Comparison of ENCODE assay signal across 8 cellular contexts in genomic region chr20:51562334-51563140, GRCh38. TPM values are rescaled to one million over a fixed set of nuclear protein-coding genes. Genes with fewer than 3 reads are reported as not detected.
DNase-seq lines count a peak whose midpoint lies in the region; ATAC-seq lines count a peak whose summit lies in the region.

No MANE protein-coding gene starts in this region.

- no peaks in the 10 kb centered on the region for H3K9me3 Mint-ChIP-seq in memory B cell

- peak; percentile 46 for ATAC-seq in memory B cell (ENCODE audit: low read depth)

- peaks cover 15% of the 10 kb centered on the region for H3K4me1 Mint-ChIP-seq in memory B cell

- H3K27ac Mint-ChIP-seq in memory B cell = no peak overlapping the region

- no peaks in the 10 kb centered on the region for H3K36me3 Mint-ChIP-seq in memory B cell

- H3K27me3 ChIP-seq in subcutaneous abdominal adipose tissue (ENCODE audit: control insufficient read depth in 5 of 5, insufficient read depth in 4 of 5, low read length in 5 of 5) = peaks cover 14 to 41% (median 38%) of the 10 kb centered on the region in 5 donors

- peak overlapping the region; percentile 90 for H3K27ac ChIP-seq in subcutaneous abdominal adipose tissue (ENCODE audit: low read depth, low read length)

- in situ Hi-C loops in Caki2 (cut with HindIII; ENCODE audit: low pct_unique_long_range_greater_than_20kb, low sequenced_read_pairs) = no loop called here

- H3K4me3 ChIP-seq in subcutaneous abdominal adipose tissue (ENCODE audit: low read depth in 1 of 5, low read length in 5 of 5) = peak overlapping the region; percentile 85 to 94 (median 90)

- H3K36me3 ChIP-seq in subcutaneous abdominal adipose tissue (ENCODE audit: control insufficient read depth in 5 of 5, insufficient read depth in 5 of 5, low read length in 5 of 5) = no peaks in the 10 kb centered on the region

- H3K9me3 ChIP-seq in subcutaneous abdominal adipose tissue (ENCODE audit: control insufficient read depth in 5 of 5, low read length in 5 of 5) = no peaks in the 10 kb centered on the region

- peak overlapping the region in 4 of 5 donors; percentile 63 to 77 (median 69) for H3K9ac ChIP-seq in subcutaneous abdominal adipose tissue (ENCODE audit: low read length in 5 of 5)

- H3K4me1 ChIP-seq in subcutaneous abdominal adipose tissue (ENCODE audit: control insufficient read depth in 5 of 5, insufficient read depth in 5 of 5, low read length in 5 of 5) = peaks cover 5 to 42% (median 41%) of the 10 kb centered on the region in 5 donors

- peaks cover 29% of the 10 kb centered on the region for H3K27me3 Mint-ChIP-seq in memory B cell

- peak; percentile 82 for DNase-seq in Caki2 (ENCODE audit: low read depth)
- peak; percentile 71 for DNase-seq in HuH-7.5 (ENCODE audit: low spot score)
- peak; percentile 10 for DNase-seq in activated CD4-positive, alpha-beta T cell treated with anti-CD3 and anti-CD28 coated beads, Interleukin-2, amount 50 U/mL, for 1 hour
- DNase-seq in epidermal melanocyte (ENCODE audit: insufficient read length, low spot score) = peak; percentile 72
- peak in 1 of 2 donors; percentile 35 for DNase-seq in memory B cell (ENCODE audit: low spot score in 2 of 2)
- DNase-seq in OCI-M2 (lab: John Stamatoyannopoulos, UW; ENCODE audit: unreplicated experiment) = no peak
- DNase-seq in SHP77 treated with DMSO at 0.1 percent for 48 hours (lab: John Stamatoyannopoulos, UW) = no peak

- H3K4me3 Mint-ChIP-seq in memory B cell = peak overlapping the region; percentile 73

RNA-seq across cellular contexts. Expression of gene NFATC2, which starts 20.0 kb away (rescaled TPM):
- 0.29 and 0.34 TPM in 2 replicates for total RNA-seq in Caki2 (2014; rRNA removed; shearing (Covaris generic); ENCODE audit: low replicate concordance)

Comparison
In these comparisons a context has a peak if more than half of its experiments do, and no peak if none do; other contexts are left out.
1. DNase-seq: peak in Caki2 (single experiment), HuH-7.5 (single experiment), activated CD4-positive, alpha-beta T cell treated with anti-CD3 and anti-CD28 coated beads, Interleukin-2, amount 50 U/mL, for 1 hour (single experiment) and epidermal melanocyte (single experiment); none in OCI-M2 (single experiment) and SHP77 treated with DMSO at 0.1 percent for 48 hours (single experiment).